Comparison of ENCODE assay signal across 35 cellular contexts in the genomic region with DNA sequence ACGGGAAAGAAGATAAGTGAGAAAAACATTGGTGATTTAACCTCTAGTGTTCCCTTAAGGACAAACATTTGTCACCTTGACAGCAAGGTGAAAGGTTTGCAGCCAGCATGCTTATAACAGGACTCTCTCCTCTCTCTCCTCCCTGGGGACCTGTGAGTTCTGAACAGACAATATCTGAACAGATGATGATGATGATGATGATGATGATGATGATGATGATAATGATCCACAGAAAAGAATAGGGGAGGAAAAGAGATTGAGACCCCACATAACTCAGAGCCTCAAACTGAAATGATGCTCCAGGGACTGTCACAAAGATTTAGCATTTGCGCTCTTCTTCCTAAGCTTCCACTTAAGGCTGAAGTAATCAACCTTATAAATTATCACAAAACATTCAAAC.
"Had no signal": no experiment of that assay in that cellular context is flagged by ENCODE, and none has a peak within 500 bp of the region (broad histone marks: within the 10 kb centered on the region; RNA-seq: fewer than 3 reads in every experiment).

No MANE protein-coding gene starts in this region.

- H3K4me3 Mint-ChIP-seq: activated B cell treated with CpG ODN at 0.5 μM for 24 hours; activated CD4-positive, alpha-beta memory T cell treated with anti-CD3 and anti-CD28 coated beads for 36 hours; activated CD4-positive, alpha-beta T cell treated with anti-CD3 and anti-CD28 coated beads, Interleukin-2, amount 10 ng/mL, durations not matched to agents 24 days and 14 days; activated CD8-positive, alpha-beta T cell treated with anti-CD3 and anti-CD28 coated beads for 36 hours; activated naive CD4-positive, alpha-beta T cell treated with anti-CD3 and anti-CD28 coated beads for 36 hours; activated naive CD8-positive, alpha-beta T cell treated with anti-CD3 and anti-CD28 coated beads for 36 hours; activated T-cell treated with anti-CD3 and anti-CD28 coated beads, Interleukin-2, amount 50 U/mL, for 4 hours; activated T-cell treated with anti-CD3 and anti-CD28 coated beads, Interleukin-2, amount 50 U/mL, for 72 hours; activated T-helper 1 cell treated with anti-CD3 and anti-CD28 coated beads, Interleukin-12 subunit alpha, Interleukin-12 subunit beta, Interleukin-2, Interleukin-4 antibody, amounts not matched to agents 30 ng/mL and 10 ng/mL and 1 ng/mL, durations not matched to agents 14 hours and 24 hours and 36 hours; activated T-helper 17 cell treated with anti-CD3 and anti-CD28 coated beads, Interleukin-2, amount 50 U/mL, for 72 hours; T-helper 1 cell treated with Interleukin-12 subunit alpha and Interleukin-12 subunit beta and Interleukin-4 antibody, amounts not matched to agents 30 μg/mL and 1 μg/mL, for 36 hours; T-helper 2 cell treated with Interferon-gamma antibody and Interleukin-4, amounts not matched to agents 5 μg/mL and 100 μg/mL, for 36 hours had no signal

- H3K4me1 ChIP-seq: adrenal gland, breast epithelium had no signal

- H3K27me3 ChIP-seq: adrenal gland, body of pancreas, brain microvascular endothelial cell, breast epithelium had no signal

- DNase-seq: activated B cell treated with CpG ODN at 0.5 μM for 24 hours; activated CD4-positive, alpha-beta memory T cell treated with anti-CD3 and anti-CD28 coated beads for 36 hours; activated CD4-positive, alpha-beta T cell treated with anti-CD3 and anti-CD28 coated beads for 4 hours; activated CD4-positive, alpha-beta T cell treated with anti-CD3 and anti-CD28 coated beads, Interleukin-2, amount 10 ng/mL, durations not matched to agents 24 days and 14 days; activated CD4-positive, alpha-beta T cell treated with anti-CD3 and anti-CD28 coated beads, Interleukin-2, amount 50 U/mL, for 1 hour; activated CD4-positive, alpha-beta T cell treated with anti-CD3 and anti-CD28 coated beads, Interleukin-2, amount 50 U/mL, for 4 hours; activated CD4-positive, CD25-positive, alpha-beta regulatory T cell treated with anti-CD3 and anti-CD28 coated beads, Interleukin-2, amount 50 U/mL, for 72 hours; activated CD8-positive, alpha-beta memory T cell treated with anti-CD3 and anti-CD28 coated beads, Interleukin-2, amount 50 U/mL, for 4 hours; activated CD8-positive, alpha-beta T cell treated with anti-CD3 and anti-CD28 coated beads for 36 hours; activated effector memory CD4-positive, alpha-beta T cell treated with anti-CD3 and anti-CD28 coated beads, Interleukin-2, amount 50 U/mL, for 16 hours; activated gamma-delta T cell treated with Interleukin-2 at 50 U/mL for 16 hours; activated naive CD4-positive, alpha-beta T cell; activated naive CD4-positive, alpha-beta T cell treated with anti-CD3 and anti-CD28 coated beads for 36 hours; activated naive CD4-positive, alpha-beta T cell treated with anti-CD3 and anti-CD28 coated beads, Interleukin-2, amount 50 U/mL, for 16 hours; activated naive CD8-positive, alpha-beta T cell treated with anti-CD3 and anti-CD28 coated beads for 36 hours; activated T-cell treated with anti-CD3 and anti-CD28 coated beads for 4 hours; activated T-cell treated with anti-CD3 and anti-CD28 coated beads, Interleukin-2, amount 50 U/mL, for 1 hour; activated T-cell treated with anti-CD3 and anti-CD28 coated beads, Interleukin-2, amount 50 U/mL, for 4 hours; activated T-cell treated with anti-CD3 and anti-CD28 coated beads, Interleukin-2, amount 50 U/mL, for 72 hours; adrenal gland; amniotic stem cell; aorta; body of pancreas; brain microvascular endothelial cell; central memory CD4-positive, alpha-beta T cell; T-helper 1 cell; T-helper 2 cell; T-helper 9 cell had no signal

- H3K36me3 ChIP-seq: adrenal gland, brain microvascular endothelial cell, breast epithelium had no signal

- H3K9me3 ChIP-seq: adrenal gland, body of pancreas, breast epithelium had no signal

- H3K9me3 Mint-ChIP-seq: activated B cell treated with CpG ODN at 0.5 μM for 24 hours; activated CD4-positive, alpha-beta memory T cell treated with anti-CD3 and anti-CD28 coated beads for 36 hours; activated CD8-positive, alpha-beta T cell treated with anti-CD3 and anti-CD28 coated beads for 36 hours; activated naive CD4-positive, alpha-beta T cell treated with anti-CD3 and anti-CD28 coated beads for 36 hours; activated naive CD4-positive, alpha-beta T cell treated with anti-CD3 and anti-CD28 coated beads, Interleukin-2, amount 50 U/mL, for 72 hours; activated naive CD8-positive, alpha-beta T cell treated with anti-CD3 and anti-CD28 coated beads for 36 hours; activated T-cell treated with anti-CD3 and anti-CD28 coated beads, Interleukin-2, amount 50 U/mL, for 4 hours; activated T-cell treated with anti-CD3 and anti-CD28 coated beads, Interleukin-2, amount 50 U/mL, for 72 hours; activated T-helper 1 cell treated with anti-CD3 and anti-CD28 coated beads, Interleukin-12 subunit alpha, Interleukin-12 subunit beta, Interleukin-2, Interleukin-4 antibody, amounts not matched to agents 30 ng/mL and 10 ng/mL and 1 ng/mL, durations not matched to agents 14 hours and 24 hours and 36 hours; activated T-helper 17 cell treated with anti-CD3 and anti-CD28 coated beads, Interleukin-2, amount 50 U/mL, for 72 hours; T-helper 1 cell treated with Interleukin-12 subunit alpha and Interleukin-12 subunit beta and Interleukin-4 antibody, amounts not matched to agents 30 μg/mL and 1 μg/mL, for 36 hours; T-helper 2 cell treated with Interferon-gamma antibody and Interleukin-4, amounts not matched to agents 5 μg/mL and 100 μg/mL, for 36 hours had no signal

- H3K27ac ChIP-seq: adrenal gland, body of pancreas, brain microvascular endothelial cell, breast epithelium, VCaP had no signal

- H3K4me1 Mint-ChIP-seq: activated B cell treated with CpG ODN at 0.5 μM for 24 hours; activated CD4-positive, alpha-beta T cell treated with anti-CD3 and anti-CD28 coated beads, Interleukin-2, amount 10 ng/mL, durations not matched to agents 24 days and 14 days; activated naive CD8-positive, alpha-beta T cell treated with anti-CD3 and anti-CD28 coated beads for 36 hours had no signal

- ATAC-seq: activated CD8-positive, alpha-beta T cell treated with anti-CD3 and anti-CD28 coated beads for 36 hours; activated naive CD4-positive, alpha-beta T cell treated with anti-CD3 and anti-CD28 coated beads, Interleukin-2, amount 50 U/mL, for 72 hours; activated T-cell treated with anti-CD3 and anti-CD28 coated beads, Interleukin-2, amount 50 U/mL, for 4 hours; activated T-cell treated with anti-CD3 and anti-CD28 coated beads, Interleukin-2, amount 50 U/mL, for 72 hours; activated T-helper 17 cell treated with anti-CD3 and anti-CD28 coated beads, Interleukin-2, amount 50 U/mL, for 72 hours; body of pancreas had no signal

- H3K27ac Mint-ChIP-seq: activated B cell treated with CpG ODN at 0.5 μM for 24 hours; activated CD4-positive, alpha-beta memory T cell treated with anti-CD3 and anti-CD28 coated beads for 36 hours; activated CD4-positive, alpha-beta T cell treated with anti-CD3 and anti-CD28 coated beads, Interleukin-2, amount 10 ng/mL, durations not matched to agents 24 days and 14 days; activated CD8-positive, alpha-beta T cell treated with anti-CD3 and anti-CD28 coated beads for 36 hours; activated naive CD4-positive, alpha-beta T cell treated with anti-CD3 and anti-CD28 coated beads for 36 hours; activated naive CD4-positive, alpha-beta T cell treated with anti-CD3 and anti-CD28 coated beads, Interleukin-2, amount 50 U/mL, for 72 hours; activated naive CD8-positive, alpha-beta T cell treated with anti-CD3 and anti-CD28 coated beads for 36 hours; activated T-cell treated with anti-CD3 and anti-CD28 coated beads, Interleukin-2, amount 50 U/mL, for 72 hours; activated T-helper 1 cell treated with anti-CD3 and anti-CD28 coated beads, Interleukin-12 subunit alpha, Interleukin-12 subunit beta, Interleukin-2, Interleukin-4 antibody, amounts not matched to agents 30 ng/mL and 10 ng/mL and 1 ng/mL, durations not matched to agents 14 hours and 24 hours and 36 hours; activated T-helper 17 cell treated with anti-CD3 and anti-CD28 coated beads, Interleukin-2, amount 50 U/mL, for 72 hours; T-helper 1 cell treated with Interleukin-12 subunit alpha and Interleukin-12 subunit beta and Interleukin-4 antibody, amounts not matched to agents 30 μg/mL and 1 μg/mL, for 36 hours; T-helper 2 cell treated with Interferon-gamma antibody and Interleukin-4, amounts not matched to agents 5 μg/mL and 100 μg/mL, for 36 hours had no signal

- H3K4me3 ChIP-seq: adrenal gland, body of pancreas, breast epithelium had no signal

- H3K27me3 Mint-ChIP-seq: activated B cell treated with CpG ODN at 0.5 μM for 24 hours; activated CD4-positive, alpha-beta memory T cell treated with anti-CD3 and anti-CD28 coated beads for 36 hours; activated CD4-positive, alpha-beta T cell treated with anti-CD3 and anti-CD28 coated beads, Interleukin-2, amount 10 ng/mL, durations not matched to agents 24 days and 14 days; activated CD8-positive, alpha-beta T cell treated with anti-CD3 and anti-CD28 coated beads for 36 hours; activated naive CD8-positive, alpha-beta T cell treated with anti-CD3 and anti-CD28 coated beads for 36 hours; activated T-helper 17 cell treated with anti-CD3 and anti-CD28 coated beads, Interleukin-2, amount 50 U/mL, for 72 hours had no signal
